ENCODE assay signal across 1 cellular context in the genomic region with DNA sequence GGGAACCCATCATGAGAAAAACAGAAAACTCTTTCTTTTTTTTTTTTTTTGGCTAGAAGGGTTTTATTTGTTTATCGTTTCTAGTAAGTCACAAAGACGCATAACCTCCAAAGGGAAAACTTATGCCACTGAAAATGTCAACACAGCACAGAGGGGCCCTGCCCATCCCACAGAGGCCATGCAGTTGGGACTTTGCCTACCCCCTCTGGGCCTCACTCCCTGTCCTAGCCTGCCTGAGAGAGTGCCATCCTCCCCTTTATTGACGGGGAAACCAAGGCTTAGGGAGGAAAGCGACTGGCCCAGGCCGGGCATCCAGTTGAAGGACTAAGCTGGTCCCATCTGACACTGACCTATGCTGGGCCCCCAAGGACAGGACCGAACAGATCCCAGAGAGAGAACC.
TF ChIP-seq lines count a peak whose summit lies in the region.

No MANE protein-coding gene starts in this region.

TF ChIP-seq in GM23338, 12 proteins besides CTCF, POLR2A, EP300 and RAD21:
- TF ChIP-seq, protein P1, sequence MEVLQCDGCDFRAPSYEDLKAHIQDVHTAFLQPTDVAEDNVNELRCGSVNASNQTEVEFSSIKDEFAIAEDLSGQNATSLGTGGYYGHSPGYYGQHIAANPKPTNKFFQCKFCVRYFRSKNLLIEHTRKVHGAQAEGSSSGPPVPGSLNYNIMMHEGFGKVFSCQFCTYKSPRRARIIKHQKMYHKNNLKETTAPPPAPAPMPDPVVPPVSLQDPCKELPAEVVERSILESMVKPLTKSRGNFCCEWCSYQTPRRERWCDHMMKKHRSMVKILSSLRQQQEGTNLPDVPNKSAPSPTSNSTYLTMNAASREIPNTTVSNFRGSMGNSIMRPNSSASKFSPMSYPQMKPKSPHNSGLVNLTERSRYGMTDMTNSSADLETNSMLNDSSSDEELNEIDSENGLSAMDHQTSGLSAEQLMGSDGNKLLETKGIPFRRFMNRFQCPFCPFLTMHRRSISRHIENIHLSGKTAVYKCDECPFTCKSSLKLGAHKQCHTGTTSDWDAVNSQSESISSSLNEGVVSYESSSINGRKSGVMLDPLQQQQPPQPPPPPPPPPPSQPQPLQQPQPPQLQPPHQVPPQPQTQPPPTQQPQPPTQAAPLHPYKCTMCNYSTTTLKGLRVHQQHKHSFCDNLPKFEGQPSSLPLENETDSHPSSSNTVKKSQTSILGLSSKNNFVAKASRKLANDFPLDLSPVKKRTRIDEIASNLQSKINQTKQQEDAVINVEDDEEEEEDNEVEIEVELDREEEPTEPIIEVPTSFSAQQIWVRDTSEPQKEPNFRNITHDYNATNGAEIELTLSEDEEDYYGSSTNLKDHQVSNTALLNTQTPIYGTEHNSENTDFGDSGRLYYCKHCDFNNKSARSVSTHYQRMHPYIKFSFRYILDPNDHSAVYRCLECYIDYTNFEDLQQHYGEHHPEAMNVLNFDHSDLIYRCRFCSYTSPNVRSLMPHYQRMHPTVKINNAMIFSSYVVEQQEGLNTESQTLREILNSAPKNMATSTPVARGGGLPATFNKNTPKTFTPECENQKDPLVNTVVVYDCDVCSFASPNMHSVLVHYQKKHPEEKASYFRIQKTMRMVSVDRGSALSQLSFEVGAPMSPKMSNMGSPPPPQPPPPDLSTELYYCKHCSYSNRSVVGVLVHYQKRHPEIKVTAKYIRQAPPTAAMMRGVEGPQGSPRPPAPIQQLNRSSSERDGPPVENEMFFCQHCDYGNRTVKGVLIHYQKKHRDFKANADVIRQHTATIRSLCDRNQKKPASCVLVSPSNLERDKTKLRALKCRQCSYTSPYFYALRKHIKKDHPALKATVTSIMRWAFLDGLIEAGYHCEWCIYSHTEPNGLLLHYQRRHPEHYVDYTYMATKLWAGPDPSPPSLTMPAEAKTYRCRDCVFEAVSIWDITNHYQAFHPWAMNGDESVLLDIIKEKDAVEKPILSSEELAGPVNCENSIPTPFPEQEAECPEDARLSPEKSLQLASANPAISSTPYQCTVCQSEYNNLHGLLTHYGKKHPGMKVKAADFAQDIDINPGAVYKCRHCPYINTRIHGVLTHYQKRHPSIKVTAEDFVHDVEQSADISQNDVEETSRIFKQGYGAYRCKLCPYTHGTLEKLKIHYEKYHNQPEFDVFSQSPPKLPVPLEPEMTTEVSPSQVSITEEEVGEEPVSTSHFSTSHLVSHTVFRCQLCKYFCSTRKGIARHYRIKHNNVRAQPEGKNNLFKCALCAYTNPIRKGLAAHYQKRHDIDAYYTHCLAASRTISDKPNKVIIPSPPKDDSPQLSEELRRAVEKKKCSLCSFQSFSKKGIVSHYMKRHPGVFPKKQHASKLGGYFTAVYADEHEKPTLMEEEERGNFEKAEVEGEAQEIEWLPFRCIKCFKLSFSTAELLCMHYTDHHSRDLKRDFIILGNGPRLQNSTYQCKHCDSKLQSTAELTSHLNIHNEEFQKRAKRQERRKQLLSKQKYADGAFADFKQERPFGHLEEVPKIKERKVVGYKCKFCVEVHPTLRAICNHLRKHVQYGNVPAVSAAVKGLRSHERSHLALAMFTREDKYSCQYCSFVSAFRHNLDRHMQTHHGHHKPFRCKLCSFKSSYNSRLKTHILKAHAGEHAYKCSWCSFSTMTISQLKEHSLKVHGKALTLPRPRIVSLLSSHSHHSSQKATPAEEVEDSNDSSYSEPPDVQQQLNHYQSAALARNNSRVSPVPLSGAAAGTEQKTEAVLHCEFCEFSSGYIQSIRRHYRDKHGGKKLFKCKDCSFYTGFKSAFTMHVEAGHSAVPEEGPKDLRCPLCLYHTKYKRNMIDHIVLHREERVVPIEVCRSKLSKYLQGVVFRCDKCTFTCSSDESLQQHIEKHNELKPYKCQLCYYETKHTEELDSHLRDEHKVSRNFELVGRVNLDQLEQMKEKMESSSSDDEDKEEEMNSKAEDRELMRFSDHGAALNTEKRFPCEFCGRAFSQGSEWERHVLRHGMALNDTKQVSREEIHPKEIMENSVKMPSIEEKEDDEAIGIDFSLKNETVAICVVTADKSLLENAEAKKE (CRISPR knock-in tag; IDR thresholded peaks at IDR 0.05) = no peak
- TF ChIP-seq, protein P2, sequence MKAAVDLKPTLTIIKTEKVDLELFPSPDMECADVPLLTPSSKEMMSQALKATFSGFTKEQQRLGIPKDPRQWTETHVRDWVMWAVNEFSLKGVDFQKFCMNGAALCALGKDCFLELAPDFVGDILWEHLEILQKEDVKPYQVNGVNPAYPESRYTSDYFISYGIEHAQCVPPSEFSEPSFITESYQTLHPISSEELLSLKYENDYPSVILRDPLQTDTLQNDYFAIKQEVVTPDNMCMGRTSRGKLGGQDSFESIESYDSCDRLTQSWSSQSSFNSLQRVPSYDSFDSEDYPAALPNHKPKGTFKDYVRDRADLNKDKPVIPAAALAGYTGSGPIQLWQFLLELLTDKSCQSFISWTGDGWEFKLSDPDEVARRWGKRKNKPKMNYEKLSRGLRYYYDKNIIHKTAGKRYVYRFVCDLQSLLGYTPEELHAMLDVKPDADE (IDR thresholded peaks at IDR 0.05) = no peak
- no peak for TF ChIP-seq JUNB (IDR thresholded peaks at IDR 0.05; ENCODE audit: unreplicated experiment)
- TF ChIP-seq EZH2 (IDR thresholded peaks at IDR 0.05; ENCODE audit: low read depth, unreplicated experiment) = no peak
- TF ChIP-seq ZNF114 (CRISPR knock-in tag; IDR thresholded peaks at IDR 0.05) = no peak
- TF ChIP-seq POLR2AphosphoS5 (IDR thresholded peaks at IDR 0.05; ENCODE audit: low read depth) = no peak
